Comparison of ENCODE assay signal across 1 cellular context in genomic region chr1:33276573-33277298, GRCh38.
TF ChIP-seq lines count a peak whose summit lies in the region.

No MANE protein-coding gene starts in this region.

TF ChIP-seq in K562, 482 proteins besides CTCF, POLR2A, EP300 and RAD21:
- TF ChIP-seq MXD1 (CRISPR knock-in tag; IDR thresholded peaks at IDR 0.05; ENCODE audit: borderline replicate concordance, poor library complexity, severe bottlenecking) (no peak), TBP (optimal IDR thresholded peaks at IDR 0.05; ENCODE audit: low read depth, low read length) (no peak)
